Comparison of ENCODE assay signal across 7 cellular contexts in genomic region chr2:230865766-230866703, GRCh38. TPM values are rescaled to one million over a fixed set of nuclear protein-coding genes. Genes with fewer than 3 reads are reported as not detected.
A peak's percentile ranks its signal among the peaks of the same experiment; 100 is the strongest.
DNase-seq lines count a peak whose midpoint lies in the region; TF ChIP-seq lines count a peak whose summit lies in the region.

No MANE protein-coding gene starts in this region.

- H3K14ac ChIP-seq in mesenchymal stem cell (ENCODE audit: low read length in 2 of 2) = peak overlapping the region in 1 of 2 experiments; percentile 39

- DNase-seq in PC-9 (peak in 1 of 2 experiments; percentile 37), chondrocyte (ENCODE audit: low spot score) (no peak), mesenchymal stem cell (peak; percentile 63), type B pancreatic cell (ENCODE audit: extremely low spot score, unreplicated experiment) (no peak), NCI-H187 (lab: John Stamatoyannopoulos, UW) (no peak), mucosa of gallbladder (ENCODE audit: low spot score) (no peak)

- H3K4me2 ChIP-seq in PC-9 = peak overlapping the region; percentile 93
- H3K4me2 ChIP-seq in mesenchymal stem cell (ENCODE audit: low read length, poor library complexity, severe bottlenecking) = peak overlapping the region; percentile 69

- H3K9me3 Mint-ChIP-seq in chondrocyte (ENCODE audit: low read depth) = no peaks in the 10 kb centered on the region
- no peaks in the 10 kb centered on the region for H3K9me3 Mint-ChIP-seq in type B pancreatic cell

- no peaks in the 10 kb centered on the region for H3K79me2 ChIP-seq in PC-9 (ENCODE audit: low read depth)

- POLR2A ChIA-PET in PC-9 (lab: Charles Lee; ENCODE audit: unreplicated experiment) = no interaction called here

- H4K91ac ChIP-seq in mesenchymal stem cell (ENCODE audit: low read length) = peak overlapping the region; percentile 31

- H3K9me3 ChIP-seq in PC-9 (ENCODE audit: insufficient read depth, low read depth) (no peaks in the 10 kb centered on the region), mesenchymal stem cell (ENCODE audit: control insufficient read depth, low read length) (no peaks in the 10 kb centered on the region)

- peak overlapping the region; percentile 87 for H3K4me3 Mint-ChIP-seq in chondrocyte (ENCODE audit: unreplicated experiment)
- peak overlapping the region; percentile 96 for H3K4me3 Mint-ChIP-seq in type B pancreatic cell

- peaks cover 11% of the 10 kb centered on the region; the same call in 1 of the 2 replicates for H3K27me3 ChIP-seq in PC-9 (ENCODE audit: insufficient read depth, low read depth)
- peaks cover 19 to 34% of the 10 kb centered on the region in 2 experiments for H3K27me3 ChIP-seq in mesenchymal stem cell (ENCODE audit: control insufficient read depth in 1 of 2, insufficient read depth in 1 of 2, low read length in 2 of 2)

- H3K4me1 Mint-ChIP-seq in chondrocyte (ENCODE audit: low read depth) (peaks cover 53% of the 10 kb centered on the region), type B pancreatic cell (ENCODE audit: unreplicated experiment) (peaks cover 52% of the 10 kb centered on the region)

- peaks cover 5% of the 10 kb centered on the region; the same call in 1 of the 2 replicates for H3F3A ChIP-seq in PC-9 (ENCODE audit: insufficient read depth, low read depth)

- H3K27ac ChIP-seq in PC-9 = no peak overlapping the region
- peak overlapping the region; percentile 96 for H3K27ac ChIP-seq in mesenchymal stem cell (ENCODE audit: low read length, poor library complexity, severe bottlenecking)

- no peaks in the 10 kb centered on the region for H3K9me2 ChIP-seq in PC-9 (ENCODE audit: insufficient read depth)

- H3K27ac Mint-ChIP-seq in chondrocyte (ENCODE audit: unreplicated experiment) (peak overlapping the region; percentile 87), type B pancreatic cell (peak overlapping the region; percentile 76)

- H2AFZ ChIP-seq in PC-9 (no peak overlapping the region), mesenchymal stem cell (ENCODE audit: low read depth, low read length) (peak overlapping the region; percentile 51)

- H3K36me3 ChIP-seq in PC-9 (ENCODE audit: low read depth) (no peaks in the 10 kb centered on the region), mesenchymal stem cell (ENCODE audit: control insufficient read depth in 1 of 2, insufficient read depth in 2 of 2, low read depth in 1 of 2, low read length in 2 of 2) (peaks cover 0 to 5% of the 10 kb centered on the region in 2 experiments)

- H3K4me1 ChIP-seq in PC-9 (replicated peaks; ENCODE audit: insufficient read depth) (no peaks in the 10 kb centered on the region; the same call in 1 of the 2 replicates), mesenchymal stem cell (ENCODE audit: control insufficient read depth, insufficient read depth, low read depth, low read length) (peaks cover 56% of the 10 kb centered on the region)

- 7% methylated on average over 29 of the region's 35 CpGs for WGBS in mesenchymal stem cell

- H2BK120ac ChIP-seq in mesenchymal stem cell (ENCODE audit: low read depth, low read length) = no peak overlapping the region

- intact Hi-C loops in PC-9 (cut with micrococcal nuclease; ENCODE audit: unreplicated experiment) = no loop called here

- no TSS peak for BruUV-seq in PC-9 (replicated peaks; lab: Mats Ljungman, UMichigan)

- H2AK5ac ChIP-seq in mesenchymal stem cell (ENCODE audit: low read length, severe bottlenecking) = peak overlapping the region; percentile 3

- peak overlapping the region; percentile 84; the same call in 1 of the 2 replicates for H3K4me3 ChIP-seq in PC-9
- peak overlapping the region; percentile 80 to 93 for H3K4me3 ChIP-seq in mesenchymal stem cell (ENCODE audit: insufficient read depth in 1 of 2, low read depth in 1 of 2, low read length in 2 of 2)

- H3K79me1 ChIP-seq in mesenchymal stem cell (replicated peaks; ENCODE audit: low read length, poor library complexity, severe bottlenecking) = no peaks in the 10 kb centered on the region

- H3K23ac ChIP-seq in mesenchymal stem cell (ENCODE audit: low read length in 2 of 2) = no peak overlapping the region

- CTCF ChIA-PET in PC-9 (lab: Charles Lee) = interaction anchor here (0.6 to 0.7 kb wide), 2 partner anchors 10 to 251 kb away, joined by 3 to 8 read pairs; no protein-coding TSS in a partner anchor

- TF ChIP-seq CTCF in GM12874 (IDR thresholded peaks at IDR 0.05; ENCODE audit: insufficient read depth, low read depth, low read length) = 0 out of 2 replicates have a peak, but pooled peaks have one; percentile 12
- TF ChIP-seq CTCF in PC-9 (conservative IDR thresholded peaks at IDR 0.05) = no peak
- peak; percentile 58 for TF ChIP-seq CTCF in chondrocyte (IDR thresholded peaks at IDR 0.05)
- TF ChIP-seq CTCF in type B pancreatic cell (conservative IDR thresholded peaks at IDR 0.05) = peak; percentile 35

- H2BK12ac ChIP-seq in mesenchymal stem cell (ENCODE audit: low read length in 2 of 2) = peak overlapping the region in 1 of 2 experiments; percentile 64

- peak overlapping the region; percentile 74 to 75 for H3K18ac ChIP-seq in mesenchymal stem cell (ENCODE audit: low read depth in 1 of 2, low read length in 2 of 2)

- H4K8ac ChIP-seq in mesenchymal stem cell (ENCODE audit: low read length) = peak overlapping the region; percentile 75

- H3K4ac ChIP-seq in mesenchymal stem cell (ENCODE audit: low read depth in 1 of 2, low read length in 2 of 2) = peak overlapping the region in 1 of 2 experiments; percentile 80

- H3K9ac ChIP-seq in mesenchymal stem cell (ENCODE audit: low read length) = no peak overlapping the region

- H2BK5ac ChIP-seq in mesenchymal stem cell (ENCODE audit: low read depth, low read length, poor library complexity, severe bottlenecking) = no peak overlapping the region

- H3K27me3 Mint-ChIP-seq in chondrocyte (ENCODE audit: low read depth) = peaks cover 3% of the 10 kb centered on the region
- no peaks in the 10 kb centered on the region for H3K27me3 Mint-ChIP-seq in type B pancreatic cell

- peak overlapping the region; percentile 87 for H2BK15ac ChIP-seq in mesenchymal stem cell (ENCODE audit: low read depth, poor library complexity, severe bottlenecking)

- H3K36me3 Mint-ChIP-seq in chondrocyte (ENCODE audit: low read depth) (no peaks in the 10 kb centered on the region), type B pancreatic cell (no peaks in the 10 kb centered on the region)

- H4K20me1 ChIP-seq in PC-9 (ENCODE audit: insufficient read depth) = no peaks in the 10 kb centered on the region

RNA-seq across cellular contexts. Expression of gene ITM2C, which starts 1.3 kb away (rescaled TPM):
- total RNA-seq in PC-9 (2021) (76.0 and 96.4 TPM in 2 replicates), chondrocyte (114 to 215 TPM (median 208 TPM) in 3 replicates), type B pancreatic cell (ENCODE audit: low replicate concordance) (211 and 285 TPM in 2 replicates), mucosa of gallbladder (195 TPM)
- polyA plus RNA-seq in mesenchymal stem cell (2013, experiment 1 of 2) = 311 TPM
- 325 TPM for polyA plus RNA-seq in mesenchymal stem cell (2013, experiment 2 of 2)

RNA-seq across cellular contexts. Expression of gene GPR55, which starts 59.0 kb away (rescaled TPM):
- total RNA-seq in PC-9 (2021) = not detected in 2 replicates
- total RNA-seq in chondrocyte = not detected in 3 replicates
- polyA plus RNA-seq in mesenchymal stem cell (2013, experiment 1 of 2) = not detected
- 0.01 TPM for polyA plus RNA-seq in mesenchymal stem cell (2013, experiment 2 of 2)
- total RNA-seq in type B pancreatic cell (ENCODE audit: low replicate concordance) = 0.24 TPM in 1 of 2 replicates, not detected in the other
- 0.37 TPM for total RNA-seq in mucosa of gallbladder
